ENCODE assay signal across 1 cellular context in the genomic region with DNA sequence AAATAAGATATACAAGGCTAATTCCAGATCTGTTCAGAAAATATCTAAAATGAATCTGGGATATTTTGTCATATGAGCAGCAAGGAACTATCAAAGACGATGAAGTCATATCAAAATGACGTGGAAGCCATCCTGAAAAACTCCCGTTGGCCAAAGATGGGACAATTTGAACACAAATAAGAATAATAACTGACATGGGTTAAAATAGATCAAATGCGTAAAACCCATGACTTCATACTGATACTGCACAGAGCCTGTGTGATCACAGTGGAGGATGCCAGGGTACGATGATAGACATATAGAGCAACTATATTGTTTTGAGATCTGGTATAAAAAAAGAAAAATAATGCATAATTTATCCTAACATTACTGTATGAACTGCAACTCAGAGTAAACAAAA.
TF ChIP-seq lines count a peak whose summit lies in the region.

No MANE protein-coding gene starts in this region.

TF ChIP-seq in GM12878, 131 proteins besides CTCF, POLR2A, EP300 and RAD21 (continues in another document):
- TF ChIP-seq E2F4 (IDR thresholded peaks at IDR 0.05; ENCODE audit: low read depth, low read length) (no peak), SUZ12 (IDR thresholded peaks at IDR 0.05; ENCODE audit: unreplicated experiment) (no peak), NR2C1 (IDR thresholded peaks at IDR 0.05) (no peak), EED (IDR thresholded peaks at IDR 0.05; ENCODE audit: low read depth) (0 out of 2 replicates have a peak, but pooled peaks have one; percentile 34), CHD4 (IDR thresholded peaks at IDR 0.05) (no peak), SPI1 (IDR thresholded peaks at IDR 0.05; ENCODE audit: borderline replicate concordance, insufficient read depth, low read depth, low read length) (no peak), PBX3 (IDR thresholded peaks at IDR 0.05; ENCODE audit: insufficient replicate concordance, low read depth, low read length) (no peak), FOXK2 (IDR thresholded peaks at IDR 0.05) (no peak), ASH2L (IDR thresholded peaks at IDR 0.05; ENCODE audit: borderline replicate concordance, low read depth) (no peak), ZBED1 (IDR thresholded peaks at IDR 0.05; ENCODE audit: borderline replicate concordance) (peak; percentile 20; the same call in 1 of the 2 replicates), EGR1 (IDR thresholded peaks at IDR 0.05; ENCODE audit: borderline replicate concordance in 1 of 2, low read depth in 2 of 2, low read length in 2 of 2) (no peak), NR2F1 (conservative IDR thresholded peaks at IDR 0.05) (no peak), ZNF24 (IDR thresholded peaks at IDR 0.05) (no peak), CBFB (IDR thresholded peaks at IDR 0.05; ENCODE audit: low read depth) (no peak), NR2C2 (IDR thresholded peaks at IDR 0.05; ENCODE audit: borderline replicate concordance, control insufficient read depth, insufficient read length, low read depth) (no peak), LARP7 (IDR thresholded peaks at IDR 0.05) (no peak), HDAC2 (IDR thresholded peaks at IDR 0.05) (no peak), BMI1 (IDR thresholded peaks at IDR 0.05; ENCODE audit: borderline replicate concordance) (no peak), SMC3 (IDR thresholded peaks at IDR 0.05; ENCODE audit: borderline replicate concordance, low read length) (no peak), BCL11A (IDR thresholded peaks at IDR 0.05; ENCODE audit: low read depth, low read length) (no peak), FOS (IDR thresholded peaks at IDR 0.05; ENCODE audit: borderline replicate concordance, extremely low read depth, insufficient read length) (no peak), STAT1 (conservative IDR thresholded peaks at IDR 0.05) (no peak), KAT2A (conservative IDR thresholded peaks at IDR 0.05; ENCODE audit: control insufficient read depth, low read depth, low read length) (no peak), CEBPB (IDR thresholded peaks at IDR 0.05; ENCODE audit: borderline replicate concordance in 1 of 2, low read depth in 2 of 2, low read length in 2 of 2) (no peak; a peak in 1 of 4 replicates), ZZZ3 (IDR thresholded peaks at IDR 0.05; ENCODE audit: control insufficient read depth, insufficient read length, low read depth) (no peak), KDM1A (IDR thresholded peaks at IDR 0.05; ENCODE audit: borderline replicate concordance) (no peak), TCF7 (IDR thresholded peaks at IDR 0.05; ENCODE audit: borderline replicate concordance) (no peak; the same call in 1 of the 2 replicates), PAX8 (IDR thresholded peaks at IDR 0.05) (no peak), MTA2 (IDR thresholded peaks at IDR 0.05; ENCODE audit: low read depth) (no peak), GATAD2B (conservative IDR thresholded peaks at IDR 0.05; ENCODE audit: low read depth) (no peak), ZNF384 (IDR thresholded peaks at IDR 0.05; ENCODE audit: borderline replicate concordance, low read depth, low read length) (no peak), NFIC (IDR thresholded peaks at IDR 0.05; ENCODE audit: low read depth, low read length) (peak; percentile 71; the same call in 1 of the 2 replicates), RUNX3 (IDR thresholded peaks at IDR 0.05; ENCODE audit: low read length) (peak; percentile 38; the same call in 1 of the 2 replicates), PAX5 (IDR thresholded peaks at IDR 0.05; ENCODE audit: borderline replicate concordance, low read depth, low read length) (no peak), RAD51 (IDR thresholded peaks at IDR 0.05) (no peak), MYB (IDR thresholded peaks at IDR 0.05; ENCODE audit: borderline replicate concordance, low read depth, low read length) (no peak), EZH2 (IDR thresholded peaks at IDR 0.05; ENCODE audit: borderline replicate concordance, control insufficient read depth, low read depth, low read length) (no peak), SREBF1 (IDR thresholded peaks at IDR 0.05; ENCODE audit: low read length) (no peak), CREM (IDR thresholded peaks at IDR 0.05; ENCODE audit: low read depth) (peak; percentile 78), RCOR1 (conservative IDR thresholded peaks at IDR 0.05; ENCODE audit: low read depth, low read length) (no peak), IKZF1 (conservative IDR thresholded peaks at IDR 0.05) (no peak), MLLT1 (IDR thresholded peaks at IDR 0.05) (no peak), HSF1 (IDR thresholded peaks at IDR 0.05; ENCODE audit: low read depth, low read length) (no peak), ETV6 (conservative IDR thresholded peaks at IDR 0.05 in 1 of 2, IDR thresholded peaks at IDR 0.05 in 1 of 2; ENCODE audit: borderline replicate concordance in 1 of 2, low read depth in 1 of 2) (no peak), SMAD5 (IDR thresholded peaks at IDR 0.05; ENCODE audit: low read depth) (no peak), ESRRA (IDR thresholded peaks at IDR 0.05; ENCODE audit: low read length) (no peak), JUNB (IDR thresholded peaks at IDR 0.05) (peak; percentile 22; the same call in 1 of the 2 replicates), HDGF (IDR thresholded peaks at IDR 0.05) (no peak), CREB1 (IDR thresholded peaks at IDR 0.05; ENCODE audit: low read depth) (peak; percentile 77; the same call in 1 of the 2 replicates), RELA (IDR thresholded peaks at IDR 0.05; ENCODE audit: borderline replicate concordance, partially characterized antibody) (no peak)
- TF ChIP-seq, protein P1, sequence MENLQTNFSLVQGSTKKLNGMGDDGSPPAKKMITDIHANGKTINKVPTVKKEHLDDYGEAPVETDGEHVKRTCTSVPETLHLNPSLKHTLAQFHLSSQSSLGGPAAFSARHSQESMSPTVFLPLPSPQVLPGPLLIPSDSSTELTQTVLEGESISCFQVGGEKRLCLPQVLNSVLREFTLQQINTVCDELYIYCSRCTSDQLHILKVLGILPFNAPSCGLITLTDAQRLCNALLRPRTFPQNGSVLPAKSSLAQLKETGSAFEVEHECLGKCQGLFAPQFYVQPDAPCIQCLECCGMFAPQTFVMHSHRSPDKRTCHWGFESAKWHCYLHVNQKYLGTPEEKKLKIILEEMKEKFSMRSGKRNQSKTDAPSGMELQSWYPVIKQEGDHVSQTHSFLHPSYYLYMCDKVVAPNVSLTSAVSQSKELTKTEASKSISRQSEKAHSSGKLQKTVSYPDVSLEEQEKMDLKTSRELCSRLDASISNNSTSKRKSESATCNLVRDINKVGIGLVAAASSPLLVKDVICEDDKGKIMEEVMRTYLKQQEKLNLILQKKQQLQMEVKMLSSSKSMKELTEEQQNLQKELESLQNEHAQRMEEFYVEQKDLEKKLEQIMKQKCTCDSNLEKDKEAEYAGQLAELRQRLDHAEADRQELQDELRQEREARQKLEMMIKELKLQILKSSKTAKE (IDR thresholded peaks at IDR 0.05; ENCODE audit: low read depth, poor library complexity, severe bottlenecking): no peak
- TF ChIP-seq, protein P2, sequence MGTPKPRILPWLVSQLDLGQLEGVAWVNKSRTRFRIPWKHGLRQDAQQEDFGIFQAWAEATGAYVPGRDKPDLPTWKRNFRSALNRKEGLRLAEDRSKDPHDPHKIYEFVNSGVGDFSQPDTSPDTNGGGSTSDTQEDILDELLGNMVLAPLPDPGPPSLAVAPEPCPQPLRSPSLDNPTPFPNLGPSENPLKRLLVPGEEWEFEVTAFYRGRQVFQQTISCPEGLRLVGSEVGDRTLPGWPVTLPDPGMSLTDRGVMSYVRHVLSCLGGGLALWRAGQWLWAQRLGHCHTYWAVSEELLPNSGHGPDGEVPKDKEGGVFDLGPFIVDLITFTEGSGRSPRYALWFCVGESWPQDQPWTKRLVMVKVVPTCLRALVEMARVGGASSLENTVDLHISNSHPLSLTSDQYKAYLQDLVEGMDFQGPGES (IDR thresholded peaks at IDR 0.05): no peak
- TF ChIP-seq, protein P3, sequence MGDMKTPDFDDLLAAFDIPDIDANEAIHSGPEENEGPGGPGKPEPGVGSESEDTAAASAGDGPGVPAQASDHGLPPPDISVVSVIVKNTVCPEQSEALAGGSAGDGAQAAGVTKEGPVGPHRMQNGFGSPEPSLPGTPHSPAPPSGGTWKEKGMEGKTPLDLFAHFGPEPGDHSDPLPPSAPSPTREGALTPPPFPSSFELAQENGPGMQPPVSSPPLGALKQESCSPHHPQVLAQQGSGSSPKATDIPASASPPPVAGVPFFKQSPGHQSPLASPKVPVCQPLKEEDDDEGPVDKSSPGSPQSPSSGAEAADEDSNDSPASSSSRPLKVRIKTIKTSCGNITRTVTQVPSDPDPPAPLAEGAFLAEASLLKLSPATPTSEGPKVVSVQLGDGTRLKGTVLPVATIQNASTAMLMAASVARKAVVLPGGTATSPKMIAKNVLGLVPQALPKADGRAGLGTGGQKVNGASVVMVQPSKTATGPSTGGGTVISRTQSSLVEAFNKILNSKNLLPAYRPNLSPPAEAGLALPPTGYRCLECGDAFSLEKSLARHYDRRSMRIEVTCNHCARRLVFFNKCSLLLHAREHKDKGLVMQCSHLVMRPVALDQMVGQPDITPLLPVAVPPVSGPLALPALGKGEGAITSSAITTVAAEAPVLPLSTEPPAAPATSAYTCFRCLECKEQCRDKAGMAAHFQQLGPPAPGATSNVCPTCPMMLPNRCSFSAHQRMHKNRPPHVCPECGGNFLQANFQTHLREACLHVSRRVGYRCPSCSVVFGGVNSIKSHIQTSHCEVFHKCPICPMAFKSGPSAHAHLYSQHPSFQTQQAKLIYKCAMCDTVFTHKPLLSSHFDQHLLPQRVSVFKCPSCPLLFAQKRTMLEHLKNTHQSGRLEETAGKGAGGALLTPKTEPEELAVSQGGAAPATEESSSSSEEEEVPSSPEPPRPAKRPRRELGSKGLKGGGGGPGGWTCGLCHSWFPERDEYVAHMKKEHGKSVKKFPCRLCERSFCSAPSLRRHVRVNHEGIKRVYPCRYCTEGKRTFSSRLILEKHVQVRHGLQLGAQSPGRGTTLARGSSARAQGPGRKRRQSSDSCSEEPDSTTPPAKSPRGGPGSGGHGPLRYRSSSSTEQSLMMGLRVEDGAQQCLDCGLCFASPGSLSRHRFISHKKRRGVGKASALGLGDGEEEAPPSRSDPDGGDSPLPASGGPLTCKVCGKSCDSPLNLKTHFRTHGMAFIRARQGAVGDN (IDR thresholded peaks at IDR 0.05): no peak
